29 cellular contexts compared by ENCODE assay signal in the genomic region with DNA sequence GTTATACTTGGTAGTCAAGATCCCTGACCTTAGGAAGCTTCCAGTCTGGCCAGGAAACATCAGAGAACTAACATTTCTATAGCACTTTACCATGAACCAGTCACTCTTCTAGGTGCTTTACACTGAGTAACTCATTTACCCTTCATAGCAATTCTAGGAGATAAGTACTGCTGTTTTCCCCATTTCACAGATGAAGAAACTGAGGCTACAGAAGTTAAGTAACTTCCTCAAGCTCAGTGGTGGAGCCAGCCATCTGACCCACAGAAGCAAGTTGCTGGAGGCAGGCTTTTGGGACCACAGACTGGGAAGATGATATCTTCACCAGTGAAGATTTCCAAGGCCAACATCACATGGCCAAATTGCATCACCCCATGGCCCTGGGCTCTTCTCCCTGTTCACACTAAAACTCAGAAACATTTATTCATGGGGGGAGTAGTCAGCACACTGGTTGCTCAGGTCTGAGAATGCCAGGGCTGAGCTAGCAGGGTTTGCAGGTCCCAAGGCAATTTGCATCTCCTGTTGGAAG.
"Had no signal": no experiment of that assay in that cellular context is flagged by ENCODE, and none has a peak within 500 bp of the region (broad histone marks: within the 10 kb centered on the region; RNA-seq: fewer than 3 reads in every experiment).

No MANE protein-coding gene starts in this region.

- H3K27ac ChIP-seq: colonic mucosa, epithelial cell of prostate, heart right ventricle, left lung, neutrophil, pancreas, sigmoid colon, spleen, thoracic aorta, tibial nerve, upper lobe of left lung had no signal

- DNase-seq: colonic mucosa; effector CD8-positive, alpha-beta T cell; endodermal cell; heart right ventricle; hippocampal formation; left cardiac atrium; left lung; mesenchymal stem cell; mucosa of descending colon; naive B cell; pancreas; retina; sigmoid colon; spleen; stimulated activated naive B cell treated with anti-CD40 and anti-IgM and Interleukin-4, amounts not matched to agents 10 μg/mL and 1 μg/mL and 100 μg/mL, for 72 hours; upper lobe of left lung had no signal

- H3K4me3 ChIP-seq: colonic mucosa, heart right ventricle, left lung, mucosa of descending colon, pancreas, sigmoid colon, spleen, thoracic aorta, tibial nerve, upper lobe of left lung had no signal

- H3K4me1 ChIP-seq: colonic mucosa, heart right ventricle, left lung, pancreas, sigmoid colon, spleen, tibial nerve, upper lobe of left lung had no signal

- H3K27me3 ChIP-seq: colonic mucosa, heart right ventricle, left lung, pancreas, sigmoid colon, tibial nerve, upper lobe of left lung had no signal

- H3K27ac Mint-ChIP-seq: dendritic cell treated with granulocyte-macrophage colony-stimulating factor and Interleukin-4, amounts not matched to agents 40 ng/mL and 50 ng/mL, for 4 days; endodermal cell; mesothelial cell of epicardium; naive B cell; natural killer cell treated with Interleukin-12 subunit alpha and Interleukin-12 subunit beta and Interleukin-15 and Interleukin-18, amount 100 ng/mL, for 72 hours; stimulated activated naive B cell treated with anti-CD40 and anti-IgM and Interleukin-4, amounts not matched to agents 10 μg/mL and 1 μg/mL and 100 μg/mL, for 72 hours; stimulated activated naive CD8-positive, alpha-beta T cell treated with anti-CD3 and anti-CD28 coated beads, Interleukin-15, Interleukin-2, amounts not matched to agents 100 ng/mL and 50 ng/mL, for 24 hours had no signal

- FAIRE-seq: frontal cortex, islet of Langerhans, pancreas, urothelium cell line had no signal

- H3K9me3 ChIP-seq: colonic mucosa, left lung, mucosa of descending colon, neutrophil, pancreas, sigmoid colon, thoracic aorta, upper lobe of left lung had no signal

- H3K36me3 Mint-ChIP-seq: mesothelial cell of epicardium; naive B cell; natural killer cell treated with Interleukin-12 subunit alpha and Interleukin-12 subunit beta and Interleukin-15 and Interleukin-18, amount 100 ng/mL, for 72 hours; stimulated activated naive B cell treated with anti-CD40 and anti-IgM and Interleukin-4, amounts not matched to agents 10 μg/mL and 1 μg/mL and 100 μg/mL, for 72 hours had no signal

- H3K4me3 Mint-ChIP-seq: dendritic cell treated with granulocyte-macrophage colony-stimulating factor and Interleukin-4, amounts not matched to agents 40 ng/mL and 50 ng/mL, for 4 days; endodermal cell; mesothelial cell of epicardium; naive B cell; natural killer cell treated with Interleukin-12 subunit alpha and Interleukin-12 subunit beta and Interleukin-15 and Interleukin-18, amount 100 ng/mL, for 72 hours; neural crest cell; stimulated activated naive B cell treated with anti-CD40 and anti-IgM and Interleukin-4, amounts not matched to agents 10 μg/mL and 1 μg/mL and 100 μg/mL, for 72 hours; stimulated activated naive CD8-positive, alpha-beta T cell treated with anti-CD3 and anti-CD28 coated beads, Interleukin-15, Interleukin-2, amounts not matched to agents 100 ng/mL and 50 ng/mL, for 24 hours had no signal

- H3K9me3 Mint-ChIP-seq: dendritic cell treated with granulocyte-macrophage colony-stimulating factor and Interleukin-4, amounts not matched to agents 40 ng/mL and 50 ng/mL, for 4 days; natural killer cell treated with Interleukin-12 subunit alpha and Interleukin-12 subunit beta and Interleukin-15 and Interleukin-18, amount 100 ng/mL, for 72 hours; neural crest cell had no signal

- H3K36me3 ChIP-seq: colonic mucosa, heart right ventricle, left lung, neutrophil, pancreas, sigmoid colon, spleen, thoracic aorta, tibial nerve, upper lobe of left lung had no signal

- ATAC-seq: esophagus mucosa; heart right ventricle; left cardiac atrium; left lung; mucosa of descending colon; natural killer cell treated with Interleukin-12 subunit alpha and Interleukin-12 subunit beta and Interleukin-15 and Interleukin-18, amount 100 ng/mL, for 72 hours; pancreas; stimulated activated naive B cell treated with anti-CD40 and anti-IgM and Interleukin-4, amounts not matched to agents 10 μg/mL and 1 μg/mL and 100 μg/mL, for 72 hours had no signal

- H3K4me1 Mint-ChIP-seq: mesothelial cell of epicardium; naive B cell; neural crest cell; stimulated activated naive B cell treated with anti-CD40 and anti-IgM and Interleukin-4, amounts not matched to agents 10 μg/mL and 1 μg/mL and 100 μg/mL, for 72 hours had no signal
